8 cellular contexts compared by ENCODE assay signal in the genomic region with DNA sequence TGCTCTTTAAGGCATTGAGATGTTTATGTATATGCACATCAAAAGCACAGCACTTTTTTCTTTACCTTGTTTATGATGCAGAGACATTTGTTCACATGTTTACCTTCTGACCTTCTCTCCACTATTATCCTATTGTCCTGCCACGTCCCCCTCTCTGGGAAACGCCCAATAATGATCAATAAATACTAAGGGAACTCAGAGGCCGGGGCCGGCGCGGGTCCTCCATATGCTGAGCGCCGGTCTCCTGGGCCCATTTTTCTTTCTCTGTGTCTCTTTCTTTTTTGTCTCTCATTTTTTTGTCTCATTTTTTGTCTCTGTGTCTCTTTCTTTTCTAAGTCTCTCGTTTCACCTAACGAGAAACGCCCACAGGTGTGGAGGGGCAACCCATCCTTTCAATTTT. TPM values are rescaled to one million over a fixed set of nuclear protein-coding genes. Genes with fewer than 3 reads are reported as not detected.
"Had no signal": no experiment of that assay in that cellular context is flagged by ENCODE, and none has a peak within 500 bp of the region (broad histone marks: within the 10 kb centered on the region; RNA-seq: fewer than 3 reads in every experiment).

No MANE protein-coding gene starts in this region.

RNA-seq across cellular contexts. Expression of gene CENPA, which starts 35.4 kb away (rescaled TPM):
- total RNA-seq: cardiac septum, thoracic aorta had no signal

RNA-seq across cellular contexts. Expression of gene KCNK3, which starts 58.0 kb away (rescaled TPM):
- total RNA-seq: activated CD4-positive, alpha-beta T cell treated with anti-CD3 and anti-CD28 coated beads, Interleukin-2, amount 10 ng/mL, durations not matched to agents 24 days and 14 days; activated CD8-positive, alpha-beta T cell treated with anti-CD3 and anti-CD28 coated beads for 36 hours; activated naive CD8-positive, alpha-beta T cell treated with anti-CD3 and anti-CD28 coated beads for 36 hours; activated T-helper 17 cell treated with anti-CD3 and anti-CD28 coated beads, Interleukin-2, amount 50 U/mL, for 72 hours; dermis microvascular lymphatic vessel endothelial cell; natural killer cell had no signal
